In genomic region chr16:81316176-81316496, GRCh38 we compare ENCODE assay signal across 1 cellular context.
TF ChIP-seq lines count a peak whose summit lies in the region.

No MANE protein-coding gene starts in this region.

TF ChIP-seq in K562, 482 proteins besides CTCF, POLR2A, EP300 and RAD21 (continued from another document):
- TF ChIP-seq CEBPZ (IDR thresholded peaks at IDR 0.05; ENCODE audit: borderline replicate concordance, low read depth, low read length) (no peak), ZNF695 (CRISPR knock-in tag; IDR thresholded peaks at IDR 0.05) (no peak), SMAD1 (IDR thresholded peaks at IDR 0.05; ENCODE audit: low read depth, low read length, partially characterized antibody) (no peak), ZNF699 (CRISPR knock-in tag; IDR thresholded peaks at IDR 0.05; ENCODE audit: insufficient replicate concordance) (no peak), HMBOX1 (IDR thresholded peaks at IDR 0.05) (peak; percentile 72; the same call in 1 of the 2 replicates), GTF2F1 (IDR thresholded peaks at IDR 0.05; ENCODE audit: low read depth, low read length) (no peak), DLX4 (CRISPR knock-in tag; IDR thresholded peaks at IDR 0.05) (no peak), PHF21A (IDR thresholded peaks at IDR 0.05; ENCODE audit: borderline replicate concordance, low read depth) (no peak), ZBTB33 (CRISPR knock-in tag; IDR thresholded peaks at IDR 0.05) (0 out of 2 replicates have a peak, but pooled peaks have one; percentile 48), NCOA1 (IDR thresholded peaks at IDR 0.05; ENCODE audit: low read depth) (no peak), ZBTB17 (CRISPR knock-in tag; IDR thresholded peaks at IDR 0.05) (no peak), IFI16 (CRISPR knock-in tag; IDR thresholded peaks at IDR 0.05) (no peak)
